ENCODE assay signal across 16 cellular contexts in genomic region chr6:42295181-42295580, GRCh38.
A peak's percentile ranks its signal among the peaks of the same experiment; 100 is the strongest.
DNase-seq lines count a peak whose midpoint lies in the region; ATAC-seq and TF ChIP-seq lines count a peak whose summit lies in the region.
"Had no signal": no experiment of that assay in that cellular context is flagged by ENCODE, and none has a peak within 500 bp of the region (broad histone marks: within the 10 kb centered on the region; RNA-seq: fewer than 3 reads in every experiment).

No MANE protein-coding gene starts in this region.

- ATAC-seq in activated naive CD8-positive, alpha-beta T cell treated with anti-CD3 and anti-CD28 coated beads, Interleukin-2, amount 50 U/mL, for 24 hours, result no peak
- ATAC-seq in Panc1 (no peak), HG03520 (IDR thresholded peaks at IDR 0.05; ENCODE audit: unreplicated experiment) (no peak)
- ATAC-seq in stimulated activated effector memory CD8-positive, alpha-beta T cell treated with anti-CD3 and anti-CD28 coated beads, Interleukin-12 subunit alpha, Interleukin-12 subunit beta, amount 100 ng/mL, for 72 hours, result no peak
- ATAC-seq: lower lobe of right lung, T-helper 17 cell had no signal

- H3K9me3 ChIP-seq in Panc1 (ENCODE audit: control insufficient read depth, insufficient read depth, low read depth, low read length) (no peaks in the 10 kb centered on the region), Peyer's patch (no peaks in the 10 kb centered on the region)
- H3K9me3 ChIP-seq: lower lobe of right lung had no signal

- in situ Hi-C loops in Panc1 (cut with HindIII; ENCODE audit: low pct_unique_long_range_greater_than_20kb, low sequenced_read_pairs), result no loop called here

- peaks cover 23% of the 10 kb centered on the region for H3K36me3 Mint-ChIP-seq in activated naive CD8-positive, alpha-beta T cell
- peaks cover 3% of the 10 kb centered on the region for H3K36me3 Mint-ChIP-seq in activated naive CD8-positive, alpha-beta T cell treated with anti-CD3 and anti-CD28 coated beads, Interleukin-2, amount 50 U/mL, for 24 hours (ENCODE audit: low read depth)
- peaks cover 67% of the 10 kb centered on the region for H3K36me3 Mint-ChIP-seq in stimulated activated effector memory CD8-positive, alpha-beta T cell treated with anti-CD3 and anti-CD28 coated beads, Interleukin-12 subunit alpha, Interleukin-12 subunit beta, amount 100 ng/mL, for 72 hours
- H3K36me3 Mint-ChIP-seq: naive B cell had no signal

- POLR2A ChIA-PET in Panc1 (lab: Charles Lee), result no interaction called here

- H3K27ac ChIP-seq in Panc1 (ENCODE audit: low read length) (0 out of 2 replicates have a peak overlapping the region, but pooled peaks have one; percentile 21), Peyer's patch (peak overlapping the region in 2 of 4 donors; percentile 26 to 41)
- H3K27ac ChIP-seq: lower lobe of right lung had no signal

- BruUV-seq in Panc1 (replicated peaks; lab: Mats Ljungman, UMichigan), result no TSS peak

- TF ChIP-seq POLR2A in Peyer's patch (IDR thresholded peaks at IDR 0.05), result no peak

- TF ChIP-seq CTCF in Panc1 (IDR thresholded peaks at IDR 0.05) (no peak), fibroblast of mammary gland (conservative IDR thresholded peaks at IDR 0.05; ENCODE audit: control insufficient read depth, insufficient read depth, low read depth, low read length) (no peak), Peyer's patch (IDR thresholded peaks at IDR 0.05) (no peak)

- no peaks in the 10 kb centered on the region for H3K27me3 ChIP-seq in Panc1 (ENCODE audit: control insufficient read depth, insufficient read depth, low read length)
- no peaks in the 10 kb centered on the region for H3K27me3 ChIP-seq in Peyer's patch

- no peak overlapping the region for H3K4me3 Mint-ChIP-seq in activated naive CD8-positive, alpha-beta T cell
- no peak overlapping the region for H3K4me3 Mint-ChIP-seq in activated naive CD8-positive, alpha-beta T cell treated with anti-CD3 and anti-CD28 coated beads, Interleukin-2, amount 50 U/mL, for 24 hours
- peak overlapping the region; percentile 60 for H3K4me3 Mint-ChIP-seq in stimulated activated effector memory CD8-positive, alpha-beta T cell treated with anti-CD3 and anti-CD28 coated beads, Interleukin-12 subunit alpha, Interleukin-12 subunit beta, amount 100 ng/mL, for 72 hours
- H3K4me3 Mint-ChIP-seq: naive B cell, T-helper 17 cell had no signal

- intact Hi-C loops in Panc1 (cut with micrococcal nuclease; ENCODE audit: unreplicated experiment), result no loop called here

- H3K36me3 ChIP-seq in Panc1 (ENCODE audit: control insufficient read depth, insufficient read depth, low read length) (peaks cover 2% of the 10 kb centered on the region; the same call in 1 of the 2 replicates), Peyer's patch (no peaks in the 10 kb centered on the region)

- peaks cover 53% of the 10 kb centered on the region for H3K4me1 Mint-ChIP-seq in activated naive CD8-positive, alpha-beta T cell (ENCODE audit: low read depth)
- H3K4me1 Mint-ChIP-seq in activated naive CD8-positive, alpha-beta T cell treated with anti-CD3 and anti-CD28 coated beads, Interleukin-2, amount 50 U/mL, for 24 hours, result peaks cover 52% of the 10 kb centered on the region
- H3K4me1 Mint-ChIP-seq in stimulated activated effector memory CD8-positive, alpha-beta T cell treated with anti-CD3 and anti-CD28 coated beads, Interleukin-12 subunit alpha, Interleukin-12 subunit beta, amount 100 ng/mL, for 72 hours, result peaks cover 66% of the 10 kb centered on the region

- H3K27me3 Mint-ChIP-seq in activated naive CD8-positive, alpha-beta T cell, result no peaks in the 10 kb centered on the region
- H3K27me3 Mint-ChIP-seq in activated naive CD8-positive, alpha-beta T cell treated with anti-CD3 and anti-CD28 coated beads, Interleukin-2, amount 50 U/mL, for 24 hours, result no peaks in the 10 kb centered on the region
- H3K27me3 Mint-ChIP-seq: T-helper 17 cell had no signal

- H3K27ac Mint-ChIP-seq in activated naive CD8-positive, alpha-beta T cell, result peak overlapping the region; percentile 22
- no peak overlapping the region for H3K27ac Mint-ChIP-seq in activated naive CD8-positive, alpha-beta T cell treated with anti-CD3 and anti-CD28 coated beads, Interleukin-2, amount 50 U/mL, for 24 hours
- H3K27ac Mint-ChIP-seq in stimulated activated effector memory CD8-positive, alpha-beta T cell treated with anti-CD3 and anti-CD28 coated beads, Interleukin-12 subunit alpha, Interleukin-12 subunit beta, amount 100 ng/mL, for 72 hours, result peak overlapping the region; percentile 95
- H3K27ac Mint-ChIP-seq: naive B cell had no signal

- H3K9me3 Mint-ChIP-seq in activated naive CD8-positive, alpha-beta T cell (ENCODE audit: low read depth), result peaks cover 3% of the 10 kb centered on the region
- peaks cover 6% of the 10 kb centered on the region for H3K9me3 Mint-ChIP-seq in activated naive CD8-positive, alpha-beta T cell treated with anti-CD3 and anti-CD28 coated beads, Interleukin-2, amount 50 U/mL, for 24 hours
- no peaks in the 10 kb centered on the region for H3K9me3 Mint-ChIP-seq in stimulated activated effector memory CD8-positive, alpha-beta T cell treated with anti-CD3 and anti-CD28 coated beads, Interleukin-12 subunit alpha, Interleukin-12 subunit beta, amount 100 ng/mL, for 72 hours
- H3K9me3 Mint-ChIP-seq: naive B cell had no signal

- CTCF ChIA-PET in Panc1 (lab: Charles Lee), result no interaction called here

- H3K4me1 ChIP-seq in Panc1 (ENCODE audit: control insufficient read depth, insufficient read depth, low read length) (peaks cover 24% of the 10 kb centered on the region), Peyer's patch (peaks cover 0 to 54% (median 3%) of the 10 kb centered on the region in 4 donors)
- H3K4me1 ChIP-seq: lower lobe of right lung had no signal

- no peak overlapping the region for H3K4me3 ChIP-seq in Panc1 (ENCODE audit: low read depth in 2 of 2, low read length in 2 of 2)
- H3K4me3 ChIP-seq in fibroblast of mammary gland (ENCODE audit: control insufficient read depth, low read depth, low read length), result no peak overlapping the region
- no peak overlapping the region for H3K4me3 ChIP-seq in Peyer's patch
- H3K4me3 ChIP-seq: lower lobe of right lung had no signal

- no peak for DNase-seq in activated naive CD8-positive, alpha-beta T cell treated with anti-CD3 and anti-CD28 coated beads, Interleukin-2, amount 50 U/mL, for 24 hours
- DNase-seq in Panc1 (ENCODE audit: low read depth, low spot score) (no peak), fibroblast of mammary gland (ENCODE audit: low read depth) (peak; percentile 67), ureter (ENCODE audit: low spot score) (no peak), Peyer's patch (no peak)
- DNase-seq in stimulated activated effector memory CD8-positive, alpha-beta T cell treated with anti-CD3 and anti-CD28 coated beads, Interleukin-12 subunit alpha, Interleukin-12 subunit beta, amount 100 ng/mL, for 72 hours (ENCODE audit: low spot score in 2 of 2), result no peak
- DNase-seq: activated effector memory CD4-positive, alpha-beta T cell treated with anti-CD3 and anti-CD28 coated beads, Interleukin-2, amount 50 U/mL, for 16 hours; effector CD4-positive, alpha-beta T cell; GF-D8; lower lobe of right lung; naive B cell; NCI-H187; stimulated activated CD4-positive, alpha-beta T cell treated with anti-CD3 and anti-CD28 coated beads, Interleukin-4, amount 100 ng/mL, for 1 hour; T-helper 17 cell had no signal
